Comparison of ENCODE assay signal across 37 cellular contexts in genomic region chr13:49296659-49297058, GRCh38. TPM values are rescaled to one million over a fixed set of nuclear protein-coding genes. Genes with fewer than 3 reads are reported as not detected.
A peak's percentile ranks its signal among the peaks of the same experiment; 100 is the strongest.
DNase-seq lines count a peak whose midpoint lies in the region; ATAC-seq, FAIRE-seq and TF ChIP-seq lines count a peak whose summit lies in the region.
"Had no signal": no experiment of that assay in that cellular context is flagged by ENCODE, and none has a peak within 500 bp of the region (broad histone marks: within the 10 kb centered on the region; RNA-seq: fewer than 3 reads in every experiment).

No MANE protein-coding gene starts in this region.

- H2AFZ ChIP-seq in HepG2 (ENCODE audit: low read length): no peak overlapping the region

- WGBS in HepG2 (ENCODE audit: low lambda C conversion rate): 81% methylated on average over 2 of the region's 2 CpGs
- WGBS in right lobe of liver (ENCODE audit: insufficient coverage, low coverage, low lambda C conversion rate, missing lambda C conversion rate): 100% methylated on average over 1 of the region's 2 CpGs
- 58 to 87% methylated on average over 2 of the region's 2 CpGs for WGBS in testis, 2 donors
- 97 to 98% methylated on average over 2 of the region's 2 CpGs for WGBS in tibial nerve, 2 donors

- intact Hi-C loops in HepG2 (cut with micrococcal nuclease; ENCODE audit: unreplicated experiment): no loop called here
- intact Hi-C loops in right lobe of liver (cut with DNase I): loop anchor here (10.0 kb wide), 2 partner anchors 138 to 148 kb away; partner anchors contain the start of genes CAB39L (in 1 of the 2) and SETDB2 (in 1 of the 2)
- intact Hi-C loops in testis (cut with DNase I; ENCODE audit: low total_unique reads): no loop called here
- intact Hi-C loops in left ventricle myocardium superior (cut with micrococcal nuclease): no loop called here

- POLR2A ChIA-PET in HepG2 (lab: Yijun Ruan, JAX): no interaction called here
- POLR2A ChIA-PET in activated CD4-positive, alpha-beta memory T cell treated with anti-CD3 and anti-CD28 coated beads, Interleukin-2, amount 10 ng/mL, durations not matched to agents 7 days and 5 days (lab: Charles Lee): interaction anchor here (0.6 kb wide), 1 partner anchor 133 kb away, joined by 3 read pairs; no protein-coding TSS in a partner anchor

- no peaks in the 10 kb centered on the region for H3K9me3 ChIP-seq in HepG2 (ENCODE audit: low read length)
- H3K9me3 ChIP-seq in right lobe of liver: no peaks in the 10 kb centered on the region
- H3K9me3 ChIP-seq in testis: no peaks in the 10 kb centered on the region
- H3K9me3 ChIP-seq in tibial nerve: no peaks in the 10 kb centered on the region
- H3K9me3 ChIP-seq: A549; BE2C; BLaER1; BLaER1 treated with 17β-estradiol and CSF1 and Interleukin-3, amounts not matched to agents 10 nM and 100 nM; Caco-2 had no signal

- H4K20me1 ChIP-seq in HepG2 (ENCODE audit: insufficient read depth, low read length): no peaks in the 10 kb centered on the region
- H4K20me1 ChIP-seq: BLaER1; BLaER1 treated with 17β-estradiol and CSF1 and Interleukin-3, amounts not matched to agents 10 nM and 100 nM had no signal

- H3K4me1 Mint-ChIP-seq in activated CD4-positive, alpha-beta memory T cell treated with anti-CD3 and anti-CD28 coated beads, Interleukin-2, amount 10 ng/mL, durations not matched to agents 7 days and 5 days: peaks cover 13% of the 10 kb centered on the region

- peak; percentile 10 for ATAC-seq in HepG2
- no peak for ATAC-seq in right lobe of liver
- ATAC-seq in left ventricle myocardium superior: no peak
- ATAC-seq: A549; CD8-positive, alpha-beta T cell had no signal

- H3K27ac Mint-ChIP-seq in activated CD4-positive, alpha-beta memory T cell treated with anti-CD3 and anti-CD28 coated beads, Interleukin-2, amount 10 ng/mL, durations not matched to agents 7 days and 5 days: no peak overlapping the region
- H3K27ac Mint-ChIP-seq: B cell; CD4-positive, alpha-beta T cell; CD8-positive, alpha-beta T cell had no signal

- no peak for TF ChIP-seq POLR2A in HepG2 (IDR thresholded peaks at IDR 0.05; ENCODE audit: insufficient read depth in 1 of 2, low read depth in 2 of 2, low read length in 2 of 2)
- TF ChIP-seq POLR2A in right lobe of liver (IDR thresholded peaks at IDR 0.05): no peak
- no peak for TF ChIP-seq POLR2A in testis (IDR thresholded peaks at IDR 0.05)
- TF ChIP-seq POLR2A in tibial nerve (IDR thresholded peaks at IDR 0.05): no peak

- TF ChIP-seq EP300 in HepG2 (IDR thresholded peaks at IDR 0.05; ENCODE audit: low read depth in 2 of 2, low read length in 2 of 2) (no peak), HepG2 (CRISPR knock-in tag; IDR thresholded peaks at IDR 0.05; ENCODE audit: borderline replicate concordance) (no peak), tibial nerve (IDR thresholded peaks at IDR 0.05) (no peak)

- H3K4me2 ChIP-seq in HepG2 (ENCODE audit: low read depth, low read length): no peak overlapping the region; the same call in 1 of the 2 replicates
- H3K4me2 ChIP-seq: A549; BLaER1; BLaER1 treated with 17β-estradiol and CSF1 and Interleukin-3, amounts not matched to agents 10 nM and 100 nM had no signal

- in situ Hi-C loops in HepG2 (cut with HindIII; ENCODE audit: extremely low pct_ligation_motif_present, low pct_unique_long_range_greater_than_20kb): no loop called here

- no peaks in the 10 kb centered on the region for H3K9me3 Mint-ChIP-seq in activated CD4-positive, alpha-beta memory T cell treated with anti-CD3 and anti-CD28 coated beads, Interleukin-2, amount 10 ng/mL, durations not matched to agents 7 days and 5 days
- H3K9me3 Mint-ChIP-seq: CD14-positive monocyte; CD4-positive, alpha-beta T cell; CD4-positive, CD25-positive, alpha-beta regulatory T cell; CD8-positive, alpha-beta memory T cell; CD8-positive, alpha-beta T cell had no signal

- DNase-seq in HepG2 (ENCODE audit: low spot score) (peak; percentile 73), right lobe of liver (no peak), ecto neural progenitor cell (ENCODE audit: low spot score) (peak; percentile 10), testis (no peak), tibial nerve (ENCODE audit: low spot score in 2 of 2) (no peak), left ventricle myocardium superior (no peak)
- DNase-seq in activated CD4-positive, alpha-beta T cell treated with anti-CD3 and anti-CD28 coated beads for 48 hours: no peak
- no peak for DNase-seq in activated CD4-positive, alpha-beta memory T cell treated with anti-CD3 and anti-CD28 coated beads, Interleukin-2, amount 10 ng/mL, durations not matched to agents 7 days and 5 days
- DNase-seq: 8988T; ACHN; AML-193; C1 segment of cervical spinal cord; Caco-2; Calu3; CD4-positive, alpha-beta memory T cell; CD4-positive, alpha-beta T cell; CD4-positive, CD25-positive, alpha-beta regulatory T cell; CD8-positive, alpha-beta memory T cell; CD8-positive, alpha-beta T cell; COR-L47; DMS 273 treated with DMSO at 0.1 percent for 48 hours; DMS153; DMS53; DMS79; DMS79 treated with DMSO at 0.1 percent for 48 hours; DND-41; EL had no signal

- no peak overlapping the region for H3K4me3 ChIP-seq in HepG2 (replicated peaks in 1 of 3; ENCODE audit: insufficient read depth in 1 of 3, low read depth in 2 of 3, low read length in 3 of 3)
- no peak overlapping the region for H3K4me3 ChIP-seq in right lobe of liver
- H3K4me3 ChIP-seq in testis: no peak overlapping the region
- no peak overlapping the region for H3K4me3 ChIP-seq in tibial nerve
- H3K4me3 ChIP-seq: A549; BLaER1; BLaER1 treated with 17β-estradiol and CSF1 and Interleukin-3, amounts not matched to agents 10 nM and 100 nM had no signal

- H3K4me1 ChIP-seq in HepG2 (ENCODE audit: insufficient read depth, low read length): peaks cover 64% of the 10 kb centered on the region
- H3K4me1 ChIP-seq in right lobe of liver: peaks cover 0 to 10% (median 2%) of the 10 kb centered on the region in 4 donors
- H3K4me1 ChIP-seq in testis: peaks cover 38% of the 10 kb centered on the region
- peaks cover 0 to 79% (median 9%) of the 10 kb centered on the region in 4 donors for H3K4me1 ChIP-seq in tibial nerve
- H3K4me1 ChIP-seq: A549 had no signal

- H3K9ac ChIP-seq in HepG2 (ENCODE audit: insufficient read depth, low read depth, low read length): no peak overlapping the region
- H3K9ac ChIP-seq: BLaER1; BLaER1 treated with 17β-estradiol and CSF1 and Interleukin-3, amounts not matched to agents 10 nM and 100 nM had no signal

- TF ChIP-seq RAD21 in HepG2 (CRISPR knock-in tag; IDR thresholded peaks at IDR 0.05): no peak

- BruUV-seq in HepG2 (replicated peaks; lab: Mats Ljungman, UMichigan): no TSS peak

- no peak for TF ChIP-seq CTCF in HepG2 (CRISPR knock-in tag; IDR thresholded peaks at IDR 0.05)
- TF ChIP-seq CTCF in right lobe of liver (IDR thresholded peaks at IDR 0.05): no peak
- TF ChIP-seq CTCF in testis (IDR thresholded peaks at IDR 0.05): no peak
- TF ChIP-seq CTCF in tibial nerve (IDR thresholded peaks at IDR 0.05): no peak

- peaks cover 3% of the 10 kb centered on the region for H3K36me3 Mint-ChIP-seq in activated CD4-positive, alpha-beta memory T cell treated with anti-CD3 and anti-CD28 coated beads, Interleukin-2, amount 10 ng/mL, durations not matched to agents 7 days and 5 days (ENCODE audit: low read depth)

- H3K27me3 ChIP-seq in HepG2 (ENCODE audit: control insufficient read depth in 1 of 2, insufficient read depth in 2 of 2, low read length in 2 of 2) (no peaks in the 10 kb centered on the region), right lobe of liver (no peaks in the 10 kb centered on the region), testis (no peaks in the 10 kb centered on the region), tibial nerve (no peaks in the 10 kb centered on the region)
- H3K27me3 ChIP-seq: BE2C; BLaER1; BLaER1 treated with 17β-estradiol and CSF1 and Interleukin-3, amounts not matched to agents 10 nM and 100 nM had no signal

- H3K79me2 ChIP-seq in HepG2 (ENCODE audit: insufficient read depth, low read length): no peaks in the 10 kb centered on the region

- no peak for FAIRE-seq in HepG2 (lab: Jason Lieb, UNC)
- FAIRE-seq: A204.1, A549, D721Med had no signal

- H3K27ac ChIP-seq in HepG2 (ENCODE audit: extremely low read length, insufficient read depth, low read length) (peak overlapping the region; percentile 46), right lobe of liver (no peak overlapping the region), testis (peak overlapping the region; percentile 17 to 45), tibial nerve (peak overlapping the region; percentile 65 to 95 (median 91))
- H3K27ac ChIP-seq: 22Rv1; A549; BLaER1; BLaER1 treated with 17β-estradiol and CSF1 and Interleukin-3, amounts not matched to agents 10 nM and 100 nM; C4-2B had no signal

- H3K27me3 Mint-ChIP-seq in activated CD4-positive, alpha-beta memory T cell treated with anti-CD3 and anti-CD28 coated beads, Interleukin-2, amount 10 ng/mL, durations not matched to agents 7 days and 5 days: no peaks in the 10 kb centered on the region
- H3K27me3 Mint-ChIP-seq: B cell; CD4-positive, alpha-beta memory T cell; CD4-positive, alpha-beta T cell; CD4-positive, CD25-positive, alpha-beta regulatory T cell; CD8-positive, alpha-beta memory T cell had no signal

- CTCF ChIA-PET in HepG2 (lab: Yijun Ruan, JAX; ENCODE audit: low intra/inter-chr PET ratio, low total read pairs): no interaction called here
- CTCF ChIA-PET in activated CD4-positive, alpha-beta memory T cell treated with anti-CD3 and anti-CD28 coated beads, Interleukin-2, amount 10 ng/mL, durations not matched to agents 7 days and 5 days (lab: Charles Lee): interaction anchor here (1.6 to 3.1 kb wide), 2 partner anchors 16 to 310 kb away, joined by 4 to 15 read pairs; no protein-coding TSS in a partner anchor

- H3K4me3 Mint-ChIP-seq in activated CD4-positive, alpha-beta memory T cell treated with anti-CD3 and anti-CD28 coated beads, Interleukin-2, amount 10 ng/mL, durations not matched to agents 7 days and 5 days: no peak overlapping the region
- H3K4me3 Mint-ChIP-seq: B cell; CD14-positive monocyte; CD4-positive, alpha-beta memory T cell; CD4-positive, alpha-beta T cell; CD4-positive, CD25-positive, alpha-beta regulatory T cell; CD8-positive, alpha-beta memory T cell; CD8-positive, alpha-beta T cell had no signal

- H3K36me3 ChIP-seq in HepG2 (replicated peaks in 1 of 2; ENCODE audit: control insufficient read depth in 1 of 2, insufficient read depth in 2 of 2, low read length in 2 of 2) (no peaks in the 10 kb centered on the region), right lobe of liver (no peaks in the 10 kb centered on the region), testis (ENCODE audit: low read depth, missing control alignments) (no peaks in the 10 kb centered on the region), tibial nerve (peaks cover 0 to 4% (median 0%) of the 10 kb centered on the region in 3 donors)
- H3K36me3 ChIP-seq: BE2C had no signal

RNA-seq across cellular contexts. Expression of gene CDADC1, which starts 48.9 kb away (rescaled TPM):
- 9.0 and 10.8 TPM in 2 replicates for total RNA-seq in HepG2 (2016; rRNA removed; fragmentation: Illumina TruSeq; extraction: Trizol)
- total RNA-seq in HepG2 (2016; cell fraction: cytosol; rRNA removed; fragmentation: Illumina TruSeq; extraction: Trizol; ENCODE audit: low read depth): 5.3 and 6.2 TPM in 2 replicates
- 8.1 and 8.9 TPM in 2 replicates for total RNA-seq in HepG2 (2016; cell fraction: insoluble cytoplasmic fraction; rRNA removed; fragmentation: Illumina TruSeq; extraction: Trizol)
- 12.5 and 15.3 TPM in 2 replicates for total RNA-seq in HepG2 (2016; cell fraction: membrane; rRNA removed; fragmentation: Illumina TruSeq; extraction: Trizol)
- total RNA-seq in HepG2 (2016; cell fraction: nucleus; rRNA removed; fragmentation: Illumina TruSeq; extraction: Trizol): 7.2 and 9.0 TPM in 2 replicates
- polyA plus RNA-seq in HepG2 (2011; rRNA removed): 2.4 and 2.7 TPM in 2 replicates
- 1.4 and 1.9 TPM in 2 replicates for polyA plus RNA-seq in HepG2 (2011; cell fraction: cytosol; rRNA removed)
- 1.7 and 2.8 TPM in 2 replicates for polyA plus RNA-seq in HepG2 (2011; cell fraction: nucleus; rRNA removed)
- polyA plus RNA-seq in HepG2 (2012): 5.4 and 6.3 TPM in 2 replicates
- 10.5 and 11.5 TPM in 2 replicates for polyA plus RNA-seq in HepG2 (2016; cell fraction: cytosol; fragmentation: Illumina TruSeq; extraction: Trizol; ENCODE audit: low read depth)
- polyA plus RNA-seq in HepG2 (2016; cell fraction: insoluble cytoplasmic fraction; fragmentation: Illumina TruSeq; extraction: Trizol; ENCODE audit: low read depth): 10.0 and 11.9 TPM in 2 replicates
- polyA plus RNA-seq in HepG2 (2016; cell fraction: membrane; fragmentation: Illumina TruSeq; extraction: Trizol; ENCODE audit: low read depth): 14.2 and 15.4 TPM in 2 replicates
- 6.8 and 11.4 TPM in 2 replicates for polyA plus RNA-seq in HepG2 (2016; cell fraction: nucleus; fragmentation: Illumina TruSeq; extraction: Trizol; ENCODE audit: insufficient read depth, low read depth)
- 3.2 and 6.0 TPM in 2 replicates for polyA minus RNA-seq in HepG2 (2011; rRNA and poly(A)+ RNA removed; ENCODE audit: low replicate concordance)
- polyA minus RNA-seq in HepG2 (2011; cell fraction: cytosol; rRNA and poly(A)+ RNA removed): 0.97 and 1.7 TPM in 2 replicates
- polyA minus RNA-seq in HepG2 (2011; cell fraction: nucleus; rRNA and poly(A)+ RNA removed): 7.8 and 8.4 TPM in 2 replicates
- total RNA-seq in right lobe of liver: 10 to 100 TPM in 1 of 6 experiments, 1 to 10 TPM in 5; 2.2 to 10.1 (median 5.4) TPM
- total RNA-seq in testis: 10 to 100 TPM; 18.5 to 33.2 TPM
- polyA plus RNA-seq in testis (ENCODE audit: insufficient read depth, low read depth, low replicate concordance): 32.5 TPM
- 10 to 100 TPM in 3 of 4 donors, 1 to 10 TPM in 1; 9.0 to 19.5 (median 14.1) TPM for total RNA-seq in tibial nerve
- 10 to 100 TPM; 12.8 to 16.7 TPM for total RNA-seq in activated CD4-positive, alpha-beta memory T cell treated with anti-CD3 and anti-CD28 coated beads, Interleukin-2, amount 10 ng/mL, durations not matched to agents 7 days and 5 days
- total RNA-seq in left ventricle myocardium superior: 10.4 TPM

Comparison
In these comparisons a context has a peak if more than half of its experiments do, and no peak if none do; other contexts are left out.
1. DNase-seq: peak in HepG2 (single experiment) and ecto neural progenitor cell (single experiment); none in right lobe of liver (0 of 3), testis (single experiment), tibial nerve (0 of 2), activated CD4-positive, alpha-beta T cell treated with anti-CD3 and anti-CD28 coated beads for 48 hours (single experiment), activated CD4-positive, alpha-beta memory T cell treated with anti-CD3 and anti-CD28 coated beads, Interleukin-2, amount 10 ng/mL, durations not matched to agents 7 days and 5 days (single experiment) and left ventricle myocardium superior (single experiment).
2. H3K27ac ChIP-seq: peak in HepG2 (single experiment), testis (2 of 2) and tibial nerve (4 of 4); none in right lobe of liver (0 of 3).
3. intact Hi-C loops: an anchor here in right lobe of liver (10.0 kb wide); none called in HepG2, testis and left ventricle myocardium superior.